14 cellular contexts compared by ENCODE assay signal in genomic region chr14:89060191-89060590, GRCh38.
"Had no signal": no experiment of that assay in that cellular context is flagged by ENCODE, and none has a peak within 500 bp of the region (broad histone marks: within the 10 kb centered on the region; RNA-seq: fewer than 3 reads in every experiment).

No MANE protein-coding gene starts in this region.

- ATAC-seq: esophagus mucosa; gastrocnemius medialis; heart left ventricle; left lobe of liver; right lobe of liver; stimulated activated naive CD8-positive, alpha-beta T cell treated with anti-CD3 and anti-CD28 coated beads, Interleukin-15, amount 100 ng/mL, for 72 hours had no signal

- DNase-seq: activated CD4-positive, alpha-beta T cell treated with anti-CD3 and anti-CD28 coated beads for 1 hour; activated gamma-delta T cell; effector CD8-positive, alpha-beta T cell; gastrocnemius medialis; heart left ventricle; kidney; right lobe of liver; small intestine; stimulated activated CD4-positive, alpha-beta T cell treated with anti-CD3 and anti-CD28 coated beads, Interleukin-4, amount 100 ng/mL, for 1 hour; stimulated activated naive CD8-positive, alpha-beta T cell treated with anti-CD3 and anti-CD28 coated beads, Interleukin-15, amount 100 ng/mL, for 72 hours; transverse colon; WERI-Rb-1 had no signal
